ENCODE assay signal across 32 cellular contexts in the genomic region with DNA sequence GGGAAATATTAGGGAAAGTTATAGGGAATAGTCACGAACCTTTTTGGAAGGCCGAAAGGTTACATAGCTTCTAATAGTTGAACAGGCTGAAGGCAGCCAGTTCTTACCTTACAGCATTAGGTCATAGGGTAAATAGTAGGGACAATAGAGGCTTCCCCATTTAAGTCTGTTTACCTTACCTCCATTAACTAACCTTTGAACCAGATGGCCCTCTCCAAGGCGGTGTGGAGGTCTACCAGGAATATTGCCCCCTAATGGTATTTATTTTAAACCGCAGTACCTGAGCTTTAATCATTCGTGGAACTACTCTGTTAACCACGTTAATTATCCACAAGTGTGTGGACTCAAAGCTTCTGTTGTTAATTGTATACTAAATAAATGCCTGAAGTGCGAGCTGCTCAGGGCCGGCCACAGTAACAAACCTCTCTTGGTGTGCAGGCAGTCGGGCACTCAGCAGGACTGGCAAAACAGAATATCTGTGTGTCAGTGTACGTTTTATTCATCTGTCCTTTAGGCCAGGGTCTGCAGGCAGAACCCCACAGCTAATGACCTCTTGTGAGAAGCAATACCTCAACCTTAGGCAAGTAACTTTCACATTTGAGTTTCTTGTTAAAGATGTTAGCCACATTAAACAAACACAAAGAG.
DNase-seq lines count a peak whose midpoint lies in the region; ATAC-seq and TF ChIP-seq lines count a peak whose summit lies in the region.
"Had no signal": no experiment of that assay in that cellular context is flagged by ENCODE, and none has a peak within 500 bp of the region (broad histone marks: within the 10 kb centered on the region; RNA-seq: fewer than 3 reads in every experiment).

No MANE protein-coding gene starts in this region.

- H3K9me3 Mint-ChIP-seq in GM23338: no peaks in the 10 kb centered on the region
- H3K9me3 Mint-ChIP-seq: CD14-positive monocyte, IgD-negative memory B cell had no signal

- H3K27ac Mint-ChIP-seq in GM23338: no peak overlapping the region
- H3K27ac Mint-ChIP-seq: activated CD8-positive, alpha-beta T cell treated with anti-CD3 and anti-CD28 coated beads, Interleukin-2, amount 10 ng/mL, durations not matched to agents 7 days and 5 days; activated naive CD8-positive, alpha-beta T cell; CD14-positive monocyte; IgD-negative memory B cell had no signal

- H3K9me2 ChIP-seq in GM23338 (ENCODE audit: insufficient read depth): no peaks in the 10 kb centered on the region
- H3K9me2 ChIP-seq in OCI-LY7 (ENCODE audit: insufficient read depth, low read length): no peaks in the 10 kb centered on the region

- DNase-seq in COLO668 (lab: John Stamatoyannopoulos, UW; ENCODE audit: unreplicated experiment) (peak; percentile 51), GM23338 (ENCODE audit: low spot score) (peak; percentile 72), OCI-LY7 (ENCODE audit: low spot score) (no peak), iPS-NIHi7 (ENCODE audit: extremely low spot score) (peak; percentile 23), HCEC 1CT (no peak), midbrain (lab: John Stamatoyannopoulos, UW) (no peak), NCI-H2196 treated with DMSO at 0.1 percent for 48 hours (lab: John Stamatoyannopoulos, UW; ENCODE audit: unreplicated experiment) (no peak)
- DNase-seq: activated CD8-positive, alpha-beta T cell treated with anti-CD3 and anti-CD28 coated beads, Interleukin-2, amount 10 ng/mL, durations not matched to agents 7 days and 5 days; activated effector memory CD4-positive, alpha-beta T cell treated with Interleukin-2 at 50 U/mL for 16 hours; colonic mucosa; effector memory CD4-positive, alpha-beta T cell; EL; foreskin keratinocyte; GOT3; heart right ventricle; left colon; mesenchymal stem cell; NCI-H1105 treated with DMSO at 0.1 percent for 48 hours; NCI-H2107; NCI-H446 treated with DMSO at 0.1 percent for 48 hours; RPMI8226; stimulated activated naive CD8-positive, alpha-beta T cell treated with anti-CD3 and anti-CD28 coated beads, Interleukin-15, Interleukin-2, amounts not matched to agents 100 U/mL and 50 U/mL, for 24 hours; uterus had no signal

- H3K4me1 Mint-ChIP-seq in GM23338: peaks cover 14% of the 10 kb centered on the region
- H3K4me1 Mint-ChIP-seq: CD14-positive monocyte, IgD-negative memory B cell had no signal

- H3K4me3 ChIP-seq in GM23338 (no peak overlapping the region), OCI-LY7 (ENCODE audit: low read depth, low read length, poor library complexity, severe bottlenecking) (no peak overlapping the region)
- H3K4me3 ChIP-seq: ascending aorta, cardiac muscle cell, colonic mucosa, esophagus muscularis mucosa, heart right ventricle, thoracic aorta, uterus had no signal

- H3K79me2 ChIP-seq in GM23338 (replicated peaks; ENCODE audit: insufficient read depth) (no peaks in the 10 kb centered on the region), OCI-LY7 (ENCODE audit: insufficient read depth, low read depth, low read length) (no peaks in the 10 kb centered on the region)

- POLR2A ChIA-PET in OCI-LY7 (lab: Charles Lee): no interaction called here

- H2AFZ ChIP-seq in GM23338: no peak overlapping the region
- H2AFZ ChIP-seq in OCI-LY7 (ENCODE audit: low read length): no peak overlapping the region

- H4K20me1 ChIP-seq in GM23338 (replicated peaks; ENCODE audit: insufficient read depth) (no peaks in the 10 kb centered on the region), OCI-LY7 (ENCODE audit: insufficient read depth, low read length) (no peaks in the 10 kb centered on the region)

- TF ChIP-seq CTCF in GM23338 (conservative IDR thresholded peaks at IDR 0.05; ENCODE audit: low read depth in 2 of 2) (peak; percentile 26 to 53; a peak in 3 of 4 replicates), OCI-LY7 (conservative IDR thresholded peaks at IDR 0.05; ENCODE audit: low read length) (peak; percentile 29; the same call in 1 of the 2 replicates)

- no peaks in the 10 kb centered on the region for H3K9me3 ChIP-seq in OCI-LY7 (ENCODE audit: low read length)
- H3K9me3 ChIP-seq: ascending aorta, colonic mucosa, esophagus muscularis mucosa, heart right ventricle, neutrophil, thoracic aorta, uterus had no signal

- ATAC-seq in GM23338 (peak; percentile 69), HG03175 (IDR thresholded peaks at IDR 0.05; ENCODE audit: unreplicated experiment) (no peak)
- ATAC-seq: activated CD8-positive, alpha-beta T cell treated with anti-CD3 and anti-CD28 coated beads, Interleukin-2, amount 10 ng/mL, durations not matched to agents 7 days and 5 days; foreskin keratinocyte; heart right ventricle; left colon; stimulated activated naive CD8-positive, alpha-beta T cell treated with anti-CD3 and anti-CD28 coated beads, Interleukin-15, Interleukin-2, amounts not matched to agents 100 U/mL and 50 U/mL, for 24 hours had no signal

- intact Hi-C loops in OCI-LY7 (cut with micrococcal nuclease; ENCODE audit: unreplicated experiment): no loop called here

- no peaks in the 10 kb centered on the region for H3F3A ChIP-seq in GM23338 (replicated peaks; ENCODE audit: low read depth)

- BruUV-seq in OCI-LY7 (replicated peaks; lab: Mats Ljungman, UMichigan): no TSS peak

- CTCF ChIA-PET in OCI-LY7 (lab: Charles Lee; ENCODE audit: unreplicated experiment): no interaction called here

- no peak overlapping the region for H3K4me3 Mint-ChIP-seq in GM23338
- H3K4me3 Mint-ChIP-seq: activated CD8-positive, alpha-beta T cell treated with anti-CD3 and anti-CD28 coated beads, Interleukin-2, amount 10 ng/mL, durations not matched to agents 7 days and 5 days; activated naive CD8-positive, alpha-beta T cell; CD14-positive monocyte; IgD-negative memory B cell had no signal

- H3K36me3 Mint-ChIP-seq in GM23338 (ENCODE audit: low read depth): no peaks in the 10 kb centered on the region

- H3K4me1 ChIP-seq in GM23338 (ENCODE audit: insufficient read depth): peaks cover 12% of the 10 kb centered on the region
- H3K4me1 ChIP-seq in OCI-LY7 (ENCODE audit: insufficient read depth, low read length, poor library complexity, severe bottlenecking): no peaks in the 10 kb centered on the region
- H3K4me1 ChIP-seq: colonic mucosa, foreskin keratinocyte, uterus had no signal

- H3K36me3 ChIP-seq in GM23338 (ENCODE audit: insufficient read depth): no peaks in the 10 kb centered on the region
- no peaks in the 10 kb centered on the region for H3K36me3 ChIP-seq in OCI-LY7 (ENCODE audit: insufficient read depth, low read length)
- H3K36me3 ChIP-seq: ascending aorta, cardiac muscle cell, colonic mucosa, esophagus muscularis mucosa, thoracic aorta, uterus had no signal

- H3K27me3 ChIP-seq in GM23338 (ENCODE audit: insufficient read depth): no peaks in the 10 kb centered on the region
- H3K27me3 ChIP-seq: ascending aorta, cardiac muscle cell, colonic mucosa, esophagus muscularis mucosa, foreskin keratinocyte, neutrophil, uterus had no signal

- peaks cover 3% of the 10 kb centered on the region for H3K27me3 Mint-ChIP-seq in GM23338 (ENCODE audit: insufficient read depth, low read depth, poor library complexity)

- H3K4me2 ChIP-seq in GM23338 (no peak overlapping the region), OCI-LY7 (ENCODE audit: low read length) (no peak overlapping the region)

- H3K27ac ChIP-seq in GM23338 (ENCODE audit: low read depth) (no peak overlapping the region), OCI-LY7 (ENCODE audit: low read depth, low read length, poor library complexity, severe bottlenecking) (no peak overlapping the region)
- H3K27ac ChIP-seq: ascending aorta, cardiac muscle cell, colonic mucosa, esophagus muscularis mucosa, foreskin keratinocyte, heart right ventricle, neutrophil, thoracic aorta, uterus had no signal

TF ChIP-seq in GM23338, 12 proteins besides CTCF, POLR2A, EP300 and RAD21 (continues in another document):
- TF ChIP-seq STAT1 (IDR thresholded peaks at IDR 0.05; ENCODE audit: unreplicated experiment): no peak
- TF ChIP-seq JUNB (IDR thresholded peaks at IDR 0.05; ENCODE audit: unreplicated experiment): no peak
- no peak for TF ChIP-seq EZH2 (IDR thresholded peaks at IDR 0.05; ENCODE audit: low read depth, unreplicated experiment)
- TF ChIP-seq ZNF331 (CRISPR knock-in tag; IDR thresholded peaks at IDR 0.05; ENCODE audit: low read depth): no peak
- TF ChIP-seq REST (IDR thresholded peaks at IDR 0.05; ENCODE audit: unreplicated experiment): no peak
- no peak for TF ChIP-seq CREB1 (CRISPR knock-in tag; IDR thresholded peaks at IDR 0.05; ENCODE audit: low read depth)
- TF ChIP-seq NANOG (IDR thresholded peaks at IDR 0.05; ENCODE audit: borderline replicate concordance): no peak
- TF ChIP-seq EZH2phosphoT487 (IDR thresholded peaks at IDR 0.05; ENCODE audit: unreplicated experiment): no peak
- TF ChIP-seq ZNF114 (CRISPR knock-in tag; IDR thresholded peaks at IDR 0.05): no peak

Comparison
In these comparisons a context has a peak if more than half of its experiments do, and no peak if none do; other contexts are left out.
1. DNase-seq: peak in COLO668 (single experiment), GM23338 (single experiment) and iPS-NIHi7 (single experiment); none in OCI-LY7 (single experiment), HCEC 1CT (single experiment), midbrain (single experiment) and NCI-H2196 treated with DMSO at 0.1 percent for 48 hours (single experiment).